13 cellular contexts compared by ENCODE assay signal in genomic region chr5:68253612-68254341, GRCh38. TPM values are rescaled to one million over a fixed set of nuclear protein-coding genes. Genes with fewer than 3 reads are reported as not detected.
DNase-seq lines count a peak whose midpoint lies in the region; ATAC-seq and TF ChIP-seq lines count a peak whose summit lies in the region.
"Had no signal": no experiment of that assay in that cellular context is flagged by ENCODE, and none has a peak within 500 bp of the region (broad histone marks: within the 10 kb centered on the region; RNA-seq: fewer than 3 reads in every experiment).

No MANE protein-coding gene starts in this region.

- H3K9me3 Mint-ChIP-seq in CD4-positive, CD25-positive, alpha-beta regulatory T cell, result no peaks in the 10 kb centered on the region

- peak overlapping the region; percentile 75 for H3K9ac ChIP-seq in Loucy (ENCODE audit: low read depth, low read length, poor library complexity, severe bottlenecking)

- H3K36me3 ChIP-seq in CD4-positive, CD25-positive, alpha-beta regulatory T cell (ENCODE audit: control insufficient read depth, insufficient read depth, low read length), result no peaks in the 10 kb centered on the region
- H3K36me3 ChIP-seq in Loucy (ENCODE audit: insufficient read depth, low read length) (peaks cover 7% of the 10 kb centered on the region; the same call in 1 of the 2 replicates), esophagus squamous epithelium (no peaks in the 10 kb centered on the region), sigmoid colon (no peaks in the 10 kb centered on the region)
- H3K36me3 ChIP-seq: BE2C, brain microvascular endothelial cell, pancreas had no signal

- H3K4me3 ChIP-seq in CD4-positive, CD25-positive, alpha-beta regulatory T cell (ENCODE audit: low read depth, low read length), result no peak overlapping the region
- H3K4me3 ChIP-seq in Loucy (ENCODE audit: low read length, poor library complexity, severe bottlenecking), result peak overlapping the region; percentile 70
- H3K4me3 ChIP-seq in esophagus squamous epithelium, result peak overlapping the region in 2 of 4 donors; percentile 18 to 33
- H3K4me3 ChIP-seq in sigmoid colon, result peak overlapping the region in 3 of 4 donors; percentile 26 to 33 (median 26)
- H3K4me3 ChIP-seq: pancreas had no signal

- H3K27ac Mint-ChIP-seq in CD4-positive, CD25-positive, alpha-beta regulatory T cell, result peak overlapping the region; percentile 83 to 96 (median 96)

- TF ChIP-seq CTCF in Loucy (conservative IDR thresholded peaks at IDR 0.05; ENCODE audit: low read length) (no peak), esophagus squamous epithelium (IDR thresholded peaks at IDR 0.05) (no peak), sigmoid colon (IDR thresholded peaks at IDR 0.05) (no peak)

- TF ChIP-seq POLR2A in esophagus squamous epithelium (IDR thresholded peaks at IDR 0.05) (no peak), sigmoid colon (IDR thresholded peaks at IDR 0.05) (no peak)

- no peaks in the 10 kb centered on the region for H3K9me2 ChIP-seq in Loucy (replicated peaks; ENCODE audit: low read depth, low read length)

- H3K4me3 Mint-ChIP-seq in CD4-positive, CD25-positive, alpha-beta regulatory T cell, result peak overlapping the region in 2 of 4 donors; percentile 65 to 72

- H3K79me2 ChIP-seq in Loucy (ENCODE audit: insufficient read depth, low read length), result peaks cover 89% of the 10 kb centered on the region

- H3K4me1 ChIP-seq in CD4-positive, CD25-positive, alpha-beta regulatory T cell (ENCODE audit: control insufficient read depth, insufficient read depth, low read length, poor library complexity, severe bottlenecking), result peaks cover 87% of the 10 kb centered on the region
- H3K4me1 ChIP-seq in Loucy (ENCODE audit: insufficient read depth, low read length, poor library complexity, severe bottlenecking) (peaks cover 93% of the 10 kb centered on the region), esophagus squamous epithelium (peaks cover 43 to 100% (median 43%) of the 10 kb centered on the region in 3 donors), sigmoid colon (peaks cover 0 to 100% (median 99%) of the 10 kb centered on the region in 4 donors)

- intact Hi-C loops in esophagus squamous epithelium (cut with DNase I) (no loop called here), sigmoid colon (cut with DNase I) (loop anchor here (2.0 to 10.0 kb wide), 4 partner anchors 36 to 1007 kb away; partner anchors contain the start of gene PIK3R1)

- peak overlapping the region; percentile 81 for H3K27ac ChIP-seq in CD4-positive, CD25-positive, alpha-beta regulatory T cell (ENCODE audit: insufficient read depth, low read length, poor library complexity, severe bottlenecking)
- peak overlapping the region in 3 of 4 donors; percentile 78 to 86 (median 81) for H3K27ac ChIP-seq in esophagus squamous epithelium
- peak overlapping the region; percentile 67 to 83 (median 80) for H3K27ac ChIP-seq in sigmoid colon
- H3K27ac ChIP-seq: brain microvascular endothelial cell, pancreas had no signal

- H3K9me3 ChIP-seq in CD4-positive, CD25-positive, alpha-beta regulatory T cell (ENCODE audit: control insufficient read depth in 2 of 2, low read length in 2 of 2), result no peaks in the 10 kb centered on the region
- H3K9me3 ChIP-seq in Loucy (ENCODE audit: insufficient read depth, low read depth, low read length) (no peaks in the 10 kb centered on the region), esophagus squamous epithelium (no peaks in the 10 kb centered on the region), sigmoid colon (no peaks in the 10 kb centered on the region)
- H3K9me3 ChIP-seq: BE2C, pancreas had no signal

- peak overlapping the region; percentile 77 for H3K4me2 ChIP-seq in Loucy (ENCODE audit: low read depth, low read length, poor library complexity, severe bottlenecking)

- ATAC-seq in CD4-positive, CD25-positive, alpha-beta regulatory T cell (ENCODE audit: low read depth in 2 of 2), result no peak
- ATAC-seq: pancreas had no signal

- H4K20me1 ChIP-seq in Loucy (ENCODE audit: insufficient read depth, low read length, poor library complexity, severe bottlenecking), result peaks cover 15% of the 10 kb centered on the region

- peaks cover 54 to 96% (median 88%) of the 10 kb centered on the region in 4 donors for H3K4me1 Mint-ChIP-seq in CD4-positive, CD25-positive, alpha-beta regulatory T cell

- H3K27me3 Mint-ChIP-seq in CD4-positive, CD25-positive, alpha-beta regulatory T cell, result no peaks in the 10 kb centered on the region

- peaks cover 15% of the 10 kb centered on the region for H3F3A ChIP-seq in Loucy (ENCODE audit: low read depth)

- H3K27me3 ChIP-seq in CD4-positive, CD25-positive, alpha-beta regulatory T cell (ENCODE audit: control insufficient read depth, insufficient read depth, low read length), result no peaks in the 10 kb centered on the region
- H3K27me3 ChIP-seq in Loucy (ENCODE audit: insufficient read depth, low read length, poor library complexity, severe bottlenecking) (no peaks in the 10 kb centered on the region), esophagus squamous epithelium (no peaks in the 10 kb centered on the region), sigmoid colon (no peaks in the 10 kb centered on the region)
- H3K27me3 ChIP-seq: BE2C, brain microvascular endothelial cell, pancreas had no signal

- no peak overlapping the region for H2AFZ ChIP-seq in Loucy (ENCODE audit: low read length)

- H3K36me3 Mint-ChIP-seq in CD4-positive, CD25-positive, alpha-beta regulatory T cell, result peaks cover 7% of the 10 kb centered on the region

- no peak for TF ChIP-seq EP300 in sigmoid colon (IDR thresholded peaks at IDR 0.05)

- 66 to 72% methylated on average over 5 of the region's 5 CpGs for WGBS in esophagus squamous epithelium, 2 donors
- WGBS in sigmoid colon, 2 donors, result 48 to 67% methylated on average over 5 of the region's 5 CpGs

- no peak for DNase-seq in CD4-positive, CD25-positive, alpha-beta regulatory T cell
- DNase-seq in esophagus squamous epithelium (lab: John Stamatoyannopoulos, UW) (no peak), sigmoid colon (no peak), ecto neural progenitor cell (ENCODE audit: low spot score) (no peak), NAMALWA (ENCODE audit: low spot score) (no peak)
- DNase-seq in stimulated activated CD4-positive, alpha-beta T cell treated with anti-CD3 and anti-CD28 coated beads, Interleukin-4, amount 100 ng/mL, for 4 hours, result no peak
- DNase-seq in activated CD8-positive, alpha-beta memory T cell treated with anti-CD3 and anti-CD28 coated beads, Interleukin-2, amount 50 U/mL, for 4 hours, result no peak
- DNase-seq: BE2C, brain microvascular endothelial cell, EL, NCI-H1048, pancreas had no signal

RNA-seq across cellular contexts. Expression of gene PIK3R1, which starts 38.2 kb away (rescaled TPM):
- total RNA-seq in CD4-positive, CD25-positive, alpha-beta regulatory T cell, result 366 TPM
- 100 to 1,000 TPM in 2 of 4 donors, 10 to 100 TPM in 2; 75.9 to 127 (median 109) TPM for polyA plus RNA-seq in CD4-positive, CD25-positive, alpha-beta regulatory T cell
- total RNA-seq in esophagus squamous epithelium, result 100 to 1,000 TPM in 1 of 4 donors, 10 to 100 TPM in 3; 15.9 to 114 (median 40.8) TPM
- 100 to 1,000 TPM; 177 to 227 (median 190) TPM for total RNA-seq in sigmoid colon
- polyA plus RNA-seq in sigmoid colon, result 10 to 100 TPM in 2 of 3 donors, 1 to 10 TPM in 1; 9.2 to 28.5 (median 13.2) TPM
